Comparison of ENCODE assay signal across 20 cellular contexts in the genomic region with DNA sequence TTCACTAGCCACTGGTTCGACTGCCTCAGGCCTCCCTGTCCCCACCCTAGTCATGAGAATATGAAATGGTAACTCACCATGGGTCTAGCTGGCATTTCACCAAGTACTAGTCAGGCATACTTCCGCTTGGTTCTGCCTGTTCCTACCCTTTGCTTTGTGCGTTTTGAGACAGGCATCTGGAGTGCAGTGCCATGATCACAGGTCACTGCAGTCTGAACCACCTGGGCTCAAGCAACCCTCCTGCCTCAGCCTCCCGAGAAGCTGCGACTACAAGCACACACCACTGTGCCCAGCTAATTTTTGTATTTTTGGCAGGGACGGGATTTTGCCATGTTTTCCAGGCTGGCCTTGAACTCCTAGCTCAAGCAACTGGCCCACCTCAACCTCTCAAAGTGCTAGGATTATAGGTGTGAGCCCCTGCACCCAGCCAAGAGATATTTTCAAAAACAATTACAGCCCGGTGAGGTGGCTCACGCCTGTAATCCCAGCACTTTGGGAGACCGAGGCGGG. TPM values are rescaled to one million over a fixed set of nuclear protein-coding genes. Genes with fewer than 3 reads are reported as not detected.
"Had no signal": no experiment of that assay in that cellular context is flagged by ENCODE, and none has a peak within 500 bp of the region (broad histone marks: within the 10 kb centered on the region; RNA-seq: fewer than 3 reads in every experiment).

No MANE protein-coding gene starts in this region.

- H3K27me3 Mint-ChIP-seq: naive thymus-derived CD4-positive, alpha-beta T cell; stimulated activated memory B cell treated with anti-CD40 and anti-IgM and Interleukin-4, amounts not matched to agents 10 μg/mL and 1 μg/mL and 100 μg/mL, for 72 hours; stimulated activated naive CD8-positive, alpha-beta T cell treated with anti-CD3 and anti-CD28 coated beads, Interleukin-15, Interleukin-2, amounts not matched to agents 100 ng/mL and 50 ng/mL, for 24 hours had no signal

- H3K36me3 ChIP-seq: heart left ventricle, prostate gland, spleen, upper lobe of right lung, vagina had no signal

- H3K9me3 ChIP-seq: prostate gland, upper lobe of right lung, vagina had no signal

- DNase-seq: dermis blood vessel endothelial cell; hypothalamus; kidney glomerular epithelial cell; mammary epithelial cell; naive thymus-derived CD4-positive, alpha-beta T cell; nephron progenitor cell; retina; spleen; stimulated activated CD4-positive, alpha-beta T cell treated with anti-CD3 and anti-CD28 coated beads, Interleukin-1b, Interleukin-23, amount 100 ng/mL, for 48 hours; stimulated activated CD4-positive, alpha-beta T cell treated with anti-CD3 and anti-CD28 coated beads, Interleukin-4, amount 100 ng/mL, for 24 hours; tibial artery had no signal

- H3K27me3 ChIP-seq: heart left ventricle, spleen, tibial artery, upper lobe of right lung, vagina had no signal

- H3K4me3 ChIP-seq: heart left ventricle, prostate gland, spleen, tibial artery, upper lobe of right lung, vagina had no signal

- H3K27ac ChIP-seq: heart left ventricle, parathyroid adenoma, prostate gland, spleen, tibial artery, upper lobe of right lung, vagina had no signal

- H3K4me1 Mint-ChIP-seq: nephron progenitor cell had no signal

- ATAC-seq: heart left ventricle; naive thymus-derived CD4-positive, alpha-beta T cell; sciatic nerve; stimulated activated memory B cell treated with anti-CD40 and anti-IgM and Interleukin-4, amounts not matched to agents 10 μg/mL and 1 μg/mL and 100 μg/mL, for 72 hours; upper lobe of right lung had no signal

- H3K4me3 Mint-ChIP-seq: naive thymus-derived CD4-positive, alpha-beta T cell; nephron progenitor cell; stimulated activated memory B cell treated with anti-CD40 and anti-IgM and Interleukin-4, amounts not matched to agents 10 μg/mL and 1 μg/mL and 100 μg/mL, for 72 hours; stimulated activated naive CD8-positive, alpha-beta T cell treated with anti-CD3 and anti-CD28 coated beads, Interleukin-15, Interleukin-2, amounts not matched to agents 100 ng/mL and 50 ng/mL, for 24 hours had no signal

- H3K4me1 ChIP-seq: parathyroid adenoma, prostate gland, upper lobe of right lung had no signal

- H3K9me3 Mint-ChIP-seq: stimulated activated naive CD8-positive, alpha-beta T cell treated with anti-CD3 and anti-CD28 coated beads, Interleukin-15, Interleukin-2, amounts not matched to agents 100 ng/mL and 50 ng/mL, for 24 hours had no signal

- H3K27ac Mint-ChIP-seq: naive thymus-derived CD4-positive, alpha-beta T cell; nephron progenitor cell; stimulated activated memory B cell treated with anti-CD40 and anti-IgM and Interleukin-4, amounts not matched to agents 10 μg/mL and 1 μg/mL and 100 μg/mL, for 72 hours had no signal

RNA-seq across cellular contexts. Expression of a gene that starts 39.3 kb away (rescaled TPM):
- total RNA-seq: frontal cortex had no signal
